In the genomic region with DNA sequence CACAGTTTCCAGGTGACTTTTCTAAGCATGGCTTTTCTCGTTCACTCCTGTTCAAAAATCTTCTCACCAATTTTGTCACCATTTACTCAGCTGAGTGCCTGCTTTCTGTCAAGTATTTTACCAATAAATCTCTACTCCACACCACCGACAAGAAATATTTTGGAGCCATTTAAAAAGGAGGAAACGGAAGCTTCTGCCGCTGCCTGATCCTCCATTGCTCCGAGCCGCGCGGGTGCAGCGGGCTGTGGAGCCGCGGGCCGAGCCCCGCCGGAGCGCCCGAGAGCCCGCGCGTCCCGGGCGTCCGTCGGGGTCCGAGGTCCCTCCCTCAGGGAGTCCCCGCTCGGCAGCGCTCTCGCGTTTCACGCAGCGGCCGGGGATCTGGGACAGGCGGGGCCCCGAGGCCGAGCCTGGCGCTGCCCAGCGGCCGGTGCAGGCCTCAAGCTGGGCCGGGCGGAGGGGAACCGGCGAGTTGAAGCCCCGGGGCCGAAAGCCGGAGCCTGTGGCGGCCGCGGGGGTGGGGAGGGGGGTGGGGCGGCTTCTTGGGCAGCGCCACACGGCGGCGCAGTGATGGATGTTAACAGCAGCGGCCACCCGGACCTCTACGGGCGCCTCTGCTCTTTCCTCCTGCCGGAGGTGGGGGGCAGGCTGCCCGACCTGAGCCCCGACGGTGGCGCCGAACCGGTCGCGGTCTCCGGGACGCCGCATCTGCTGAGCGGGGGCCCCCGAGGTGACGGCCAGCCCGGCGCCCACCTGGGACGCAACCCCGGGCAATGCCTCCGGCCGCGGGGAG, we compare ENCODE assay signal across 8 cellular contexts. TPM values are rescaled to one million over a fixed set of nuclear protein-coding genes. Genes with fewer than 3 reads are reported as not detected.
DNase-seq lines count a peak whose midpoint lies in the region; ATAC-seq and TF ChIP-seq lines count a peak whose summit lies in the region.

No MANE protein-coding gene starts in this region.

- intact Hi-C loops in PC-9 (cut with micrococcal nuclease; ENCODE audit: unreplicated experiment) (loop anchor here (1.0 to 2.0 kb wide), 3 partner anchors 97 to 222 kb away; no protein-coding TSS in a partner anchor), upper lobe of right lung (cut with DNase I) (no loop called here)
- intact Hi-C loops in activated naive CD4-positive, alpha-beta T cell treated with anti-CD3 and anti-CD28 coated beads for 36 hours (cut with micrococcal nuclease): loop anchor here (1.0 to 5.0 kb wide), 11 partner anchors 43 to 644 kb away; partner anchors contain the start of genes BORCS5, DDX47, EMP1 and FAM234B

- DNase-seq in DMS153 treated with DMSO at 0.1 percent for 48 hours (lab: John Stamatoyannopoulos, UW; ENCODE audit: unreplicated experiment) (peak; percentile 43), PC-9 (peak; percentile 56 to 60), foreskin keratinocyte (peak in 1 of 2 donors; percentile 31), upper lobe of right lung (peak; percentile 85), NCI-H774 (lab: John Stamatoyannopoulos, UW) (no peak)
- peak; percentile 34 for DNase-seq in activated naive CD4-positive, alpha-beta T cell treated with anti-CD3 and anti-CD28 coated beads for 36 hours

- peaks cover 26% of the 10 kb centered on the region for H3K4me1 Mint-ChIP-seq in activated naive CD4-positive, alpha-beta T cell treated with anti-CD3 and anti-CD28 coated beads for 36 hours (ENCODE audit: low read depth)
- peaks cover 27% of the 10 kb centered on the region for H3K4me1 Mint-ChIP-seq in nephron

- peaks cover 46% of the 10 kb centered on the region for H3K79me2 ChIP-seq in PC-9 (ENCODE audit: low read depth)

- TF ChIP-seq CTCF in PC-9 (conservative IDR thresholded peaks at IDR 0.05): peak; percentile 42; the same call in 1 of the 2 replicates
- peak; percentile 61 for TF ChIP-seq CTCF in foreskin keratinocyte (conservative IDR thresholded peaks at IDR 0.05)
- TF ChIP-seq CTCF in nephron (IDR thresholded peaks at IDR 0.05; ENCODE audit: unreplicated experiment in 3 of 3): peak; percentile 31 to 50 (median 34)
- TF ChIP-seq CTCF in upper lobe of right lung (IDR thresholded peaks at IDR 0.05): peak; percentile 46

- peak overlapping the region; percentile 77 for H3K4me3 Mint-ChIP-seq in activated naive CD4-positive, alpha-beta T cell treated with anti-CD3 and anti-CD28 coated beads for 36 hours
- peak overlapping the region; percentile 89 to 98 (median 94) for H3K4me3 Mint-ChIP-seq in nephron

- H3K27me3 ChIP-seq in PC-9 (ENCODE audit: insufficient read depth, low read depth): no peaks in the 10 kb centered on the region
- H3K27me3 ChIP-seq in foreskin keratinocyte: no peaks in the 10 kb centered on the region
- no peaks in the 10 kb centered on the region for H3K27me3 ChIP-seq in upper lobe of right lung

- H3K9me3 Mint-ChIP-seq in activated naive CD4-positive, alpha-beta T cell treated with anti-CD3 and anti-CD28 coated beads for 36 hours: no peaks in the 10 kb centered on the region
- H3K9me3 Mint-ChIP-seq in nephron: no peaks in the 10 kb centered on the region

- H3K4me3 ChIP-seq in PC-9 (peak overlapping the region; percentile 99), upper lobe of right lung (peak overlapping the region; percentile 93)

- H3K4me1 ChIP-seq in PC-9 (replicated peaks; ENCODE audit: insufficient read depth) (peaks cover 18% of the 10 kb centered on the region), foreskin keratinocyte (no peaks in the 10 kb centered on the region), upper lobe of right lung (peaks cover 32% of the 10 kb centered on the region)

- CTCF ChIA-PET in PC-9 (lab: Charles Lee): interaction anchor here (0.6 to 0.8 kb wide), 3 partner anchors 195 to 210 kb away, joined by 3 to 5 read pairs (median 3); no protein-coding TSS in a partner anchor
- CTCF ChIA-PET in activated naive CD4-positive, alpha-beta T cell treated with anti-CD3 and anti-CD28 coated beads for 36 hours (lab: Charles Lee): interaction anchor here (1.0 kb wide), 1 partner anchor 178 kb away, joined by 4 read pairs; no protein-coding TSS in a partner anchor

- H3K27ac ChIP-seq in PC-9: peak overlapping the region; percentile 85
- H3K27ac ChIP-seq in foreskin keratinocyte: peak overlapping the region; percentile 81
- H3K27ac ChIP-seq in upper lobe of right lung: peak overlapping the region; percentile 93

- H3K36me3 Mint-ChIP-seq in activated naive CD4-positive, alpha-beta T cell treated with anti-CD3 and anti-CD28 coated beads for 36 hours (ENCODE audit: low read depth): no peaks in the 10 kb centered on the region
- H3K36me3 Mint-ChIP-seq in nephron (ENCODE audit: low read depth): peaks cover 4% of the 10 kb centered on the region

- ATAC-seq in HG02678 (IDR thresholded peaks at IDR 0.05; ENCODE audit: unreplicated experiment): peak; percentile 30
- peak; percentile 38 for ATAC-seq in foreskin keratinocyte
- ATAC-seq in upper lobe of right lung: peak; percentile 62

- peaks cover 9% of the 10 kb centered on the region for H3F3A ChIP-seq in PC-9 (ENCODE audit: insufficient read depth, low read depth)

- H3K9me3 ChIP-seq in PC-9 (ENCODE audit: insufficient read depth, low read depth) (no peaks in the 10 kb centered on the region), upper lobe of right lung (no peaks in the 10 kb centered on the region)

- peak overlapping the region; percentile 90 for H3K4me2 ChIP-seq in PC-9

- no peaks in the 10 kb centered on the region for H3K9me2 ChIP-seq in PC-9 (ENCODE audit: insufficient read depth)

- H3K36me3 ChIP-seq in PC-9 (ENCODE audit: low read depth) (no peaks in the 10 kb centered on the region), upper lobe of right lung (no peaks in the 10 kb centered on the region)

- POLR2A ChIA-PET in PC-9 (lab: Charles Lee; ENCODE audit: unreplicated experiment): interaction anchor here (0.7 kb wide), 1 partner anchor 185 kb away, joined by 8 read pairs; no protein-coding TSS in a partner anchor

- BruUV-seq in PC-9 (replicated peaks; lab: Mats Ljungman, UMichigan): no TSS peak

- H3K27me3 Mint-ChIP-seq in activated naive CD4-positive, alpha-beta T cell treated with anti-CD3 and anti-CD28 coated beads for 36 hours (ENCODE audit: low read depth): peaks cover 6% of the 10 kb centered on the region
- H3K27me3 Mint-ChIP-seq in nephron (ENCODE audit: low read depth): peaks cover 4% of the 10 kb centered on the region

- H3K27ac Mint-ChIP-seq in activated naive CD4-positive, alpha-beta T cell treated with anti-CD3 and anti-CD28 coated beads for 36 hours: no peak overlapping the region
- H3K27ac Mint-ChIP-seq in nephron: peak overlapping the region; percentile 87 to 94 (median 92)

- peak overlapping the region; percentile 84 for H2AFZ ChIP-seq in PC-9

- H4K20me1 ChIP-seq in PC-9 (ENCODE audit: insufficient read depth): 0 out of 2 replicates have a peak, but pooled peaks cover 10% of the 10 kb centered on the region

RNA-seq across cellular contexts. Expression of gene HEBP1, which starts 1.1 kb away (rescaled TPM):
- total RNA-seq in PC-9 (2021) (148 and 195 TPM in 2 replicates), foreskin keratinocyte (19.6 and 20.5 TPM in 2 replicates), upper lobe of right lung (86.2 TPM)
- 10 to 100 TPM; 28.7 to 32.3 TPM for total RNA-seq in activated naive CD4-positive, alpha-beta T cell treated with anti-CD3 and anti-CD28 coated beads for 36 hours
- polyA plus RNA-seq in foreskin keratinocyte: 40.3 and 44.0 TPM in 2 replicates

RNA-seq across cellular contexts. Expression of gene FAM234B, which starts 43.1 kb away (rescaled TPM):
- total RNA-seq in PC-9 (2021) (7.3 and 7.5 TPM in 2 replicates), foreskin keratinocyte (5.0 and 6.0 TPM in 2 replicates), upper lobe of right lung (9.6 TPM)
- 1 to 10 TPM; 7.4 to 7.7 TPM for total RNA-seq in activated naive CD4-positive, alpha-beta T cell treated with anti-CD3 and anti-CD28 coated beads for 36 hours
- polyA plus RNA-seq in foreskin keratinocyte: 1.8 and 2.6 TPM in 2 replicates

RNA-seq across cellular contexts. Expression of gene GPRC5D, which starts 49.2 kb away (rescaled TPM):
- total RNA-seq in PC-9 (2021) (not detected in 2 replicates), foreskin keratinocyte (not detected in 2 replicates), upper lobe of right lung (not detected)
- not detected for total RNA-seq in activated naive CD4-positive, alpha-beta T cell treated with anti-CD3 and anti-CD28 coated beads for 36 hours
- polyA plus RNA-seq in foreskin keratinocyte: not detected in 2 replicates
